ENCODE assay signal across 21 cellular contexts in genomic region chr9:133779516-133780403, GRCh38.
"Had no signal": no experiment of that assay in that cellular context is flagged by ENCODE, and none has a peak within 500 bp of the region (broad histone marks: within the 10 kb centered on the region; RNA-seq: fewer than 3 reads in every experiment).

No MANE protein-coding gene starts in this region.

- H3K4me3 Mint-ChIP-seq: activated CD4-positive, alpha-beta memory T cell treated with anti-CD3 and anti-CD28 coated beads, Interleukin-2, amount 10 ng/mL, durations not matched to agents 7 days and 5 days; activated CD4-positive, alpha-beta T cell treated with anti-CD3 and anti-CD28 coated beads, Interleukin-2, amount 10 ng/mL, durations not matched to agents 24 days and 14 days; activated naive CD4-positive, alpha-beta T cell treated with anti-CD3 and anti-CD28 coated beads for 36 hours; activated T-cell treated with anti-CD3 and anti-CD28 coated beads, Interleukin-2, amount 50 U/mL, for 72 hours; dendritic cell treated with granulocyte-macrophage colony-stimulating factor and Interleukin-4, amounts not matched to agents 40 ng/mL and 50 ng/mL, for 4 days; immature natural killer cell; neural progenitor cell; stimulated activated naive B cell treated with anti-CD40 and anti-IgM and Interleukin-4, amounts not matched to agents 10 μg/mL and 1 μg/mL and 100 μg/mL, for 72 hours; type B pancreatic cell had no signal

- DNase-seq: activated CD4-positive, alpha-beta memory T cell treated with anti-CD3 and anti-CD28 coated beads, Interleukin-2, amount 10 ng/mL, durations not matched to agents 7 days and 5 days; activated CD4-positive, alpha-beta T cell treated with anti-CD3 and anti-CD28 coated beads, Interleukin-2, amount 10 ng/mL, durations not matched to agents 24 days and 14 days; activated effector memory CD4-positive, alpha-beta T cell treated with Interleukin-2 at 50 U/mL for 16 hours; activated naive CD4-positive, alpha-beta T cell treated with anti-CD3 and anti-CD28 coated beads for 36 hours; activated T-cell treated with anti-CD3 and anti-CD28 coated beads, Interleukin-2, amount 50 U/mL, for 72 hours; body of pancreas; effector CD4-positive, alpha-beta T cell; erythroblast; foreskin fibroblast; immature natural killer cell; kidney glomerular epithelial cell; mesenchymal stem cell; stimulated activated CD4-positive, alpha-beta T cell treated with anti-CD3 and anti-CD28 coated beads, Interleukin-1b, Interleukin-23, amount 100 ng/mL, for 48 hours; stimulated activated naive B cell treated with anti-CD40 and anti-IgM and Interleukin-4, amounts not matched to agents 10 μg/mL and 1 μg/mL and 100 μg/mL, for 72 hours had no signal

- H3K4me3 ChIP-seq: body of pancreas, cardiac muscle cell, hepatocyte, neural progenitor cell, thoracic aorta had no signal

- H3K36me3 ChIP-seq: cardiac muscle cell, neural progenitor cell had no signal

- H3K9me3 Mint-ChIP-seq: activated CD4-positive, alpha-beta memory T cell treated with anti-CD3 and anti-CD28 coated beads, Interleukin-2, amount 10 ng/mL, durations not matched to agents 7 days and 5 days; activated CD4-positive, alpha-beta T cell treated with anti-CD3 and anti-CD28 coated beads, Interleukin-2, amount 10 ng/mL, durations not matched to agents 24 days and 14 days; activated naive CD4-positive, alpha-beta T cell treated with anti-CD3 and anti-CD28 coated beads for 36 hours; activated T-cell treated with anti-CD3 and anti-CD28 coated beads, Interleukin-2, amount 50 U/mL, for 72 hours; dendritic cell treated with granulocyte-macrophage colony-stimulating factor and Interleukin-4, amounts not matched to agents 40 ng/mL and 50 ng/mL, for 4 days; neural progenitor cell; type B pancreatic cell had no signal

- H3K4me2 ChIP-seq: hepatocyte, neural progenitor cell had no signal

- H3K27me3 ChIP-seq: body of pancreas, cardiac muscle cell, hepatocyte, neural progenitor cell had no signal

- H3K4me1 ChIP-seq: neural progenitor cell had no signal

- H3K27ac Mint-ChIP-seq: activated CD4-positive, alpha-beta memory T cell treated with anti-CD3 and anti-CD28 coated beads, Interleukin-2, amount 10 ng/mL, durations not matched to agents 7 days and 5 days; activated CD4-positive, alpha-beta T cell treated with anti-CD3 and anti-CD28 coated beads, Interleukin-2, amount 10 ng/mL, durations not matched to agents 24 days and 14 days; activated naive CD4-positive, alpha-beta T cell treated with anti-CD3 and anti-CD28 coated beads for 36 hours; activated T-cell treated with anti-CD3 and anti-CD28 coated beads, Interleukin-2, amount 50 U/mL, for 72 hours; dendritic cell treated with granulocyte-macrophage colony-stimulating factor and Interleukin-4, amounts not matched to agents 40 ng/mL and 50 ng/mL, for 4 days; immature natural killer cell; stimulated activated naive B cell treated with anti-CD40 and anti-IgM and Interleukin-4, amounts not matched to agents 10 μg/mL and 1 μg/mL and 100 μg/mL, for 72 hours; type B pancreatic cell had no signal

- H3K79me2 ChIP-seq: hepatocyte had no signal

- ATAC-seq: activated T-cell treated with anti-CD3 and anti-CD28 coated beads, Interleukin-2, amount 50 U/mL, for 72 hours; body of pancreas; SK-N-SH treated with all-trans-retinoic acid at 6 μM for 48 hours; stimulated activated naive B cell treated with anti-CD40 and anti-IgM and Interleukin-4, amounts not matched to agents 10 μg/mL and 1 μg/mL and 100 μg/mL, for 72 hours had no signal

- H3K36me3 Mint-ChIP-seq: immature natural killer cell had no signal

- H3K9ac ChIP-seq: neural progenitor cell had no signal

- H3K9me3 ChIP-seq: body of pancreas, thoracic aorta had no signal

- H2AFZ ChIP-seq: hepatocyte, neural progenitor cell had no signal

- H3K27ac ChIP-seq: body of pancreas, cardiac muscle cell, hepatocyte, neural progenitor cell, thoracic aorta had no signal

- H3K4me1 Mint-ChIP-seq: activated CD4-positive, alpha-beta memory T cell treated with anti-CD3 and anti-CD28 coated beads, Interleukin-2, amount 10 ng/mL, durations not matched to agents 7 days and 5 days; activated CD4-positive, alpha-beta T cell treated with anti-CD3 and anti-CD28 coated beads, Interleukin-2, amount 10 ng/mL, durations not matched to agents 24 days and 14 days; immature natural killer cell; neural progenitor cell had no signal
